1 cellular context compared by ENCODE assay signal in the genomic region with DNA sequence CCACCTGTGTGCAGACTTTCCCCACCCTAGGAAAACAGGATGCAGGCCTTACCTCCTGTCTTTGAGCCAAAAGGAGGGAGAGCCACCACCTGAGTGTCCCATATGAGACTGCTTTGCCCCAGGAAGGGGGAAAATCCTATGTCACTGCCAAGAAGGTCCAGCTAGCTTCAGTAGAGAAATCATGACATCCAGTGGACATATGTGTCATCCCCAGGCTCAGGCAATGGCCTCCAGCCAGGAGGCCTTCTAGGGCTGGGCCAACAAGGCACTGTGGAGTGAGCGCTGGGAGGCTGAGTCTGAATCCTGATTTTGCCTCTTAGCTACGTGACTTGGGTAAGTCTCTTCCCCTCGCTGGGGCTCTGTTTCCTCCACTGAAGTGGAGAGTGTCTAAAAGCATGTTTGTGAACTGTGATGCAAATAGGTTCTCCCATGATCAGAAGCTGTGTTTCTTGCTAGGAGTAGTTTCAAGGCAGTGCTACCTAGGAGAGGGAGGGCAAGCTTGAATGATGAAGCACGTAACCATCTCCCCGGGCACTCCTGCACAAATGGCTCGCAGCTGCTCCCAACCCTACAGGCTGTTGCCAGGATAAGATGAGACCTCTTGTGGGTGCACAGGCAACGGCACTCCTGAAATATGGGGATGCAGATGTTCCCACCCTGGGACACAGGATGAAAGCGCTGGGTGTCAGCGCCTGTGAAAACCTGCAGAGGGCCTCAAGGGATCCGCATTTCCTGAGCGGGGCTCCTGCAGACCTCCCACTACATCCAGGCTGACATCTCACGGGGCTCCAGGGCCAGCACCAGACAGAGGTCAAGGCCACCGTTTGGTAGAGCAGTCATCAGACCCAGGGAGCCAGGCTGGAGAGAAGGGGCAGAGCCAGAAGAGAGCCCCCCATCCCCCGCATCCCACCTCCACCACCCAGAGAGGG.
TF ChIP-seq lines count a peak whose summit lies in the region.

No MANE protein-coding gene starts in this region.

TF ChIP-seq in HCT116, 20 proteins besides CTCF, POLR2A, EP300 and RAD21 (continued from another document):
- TF ChIP-seq, protein P1, sequence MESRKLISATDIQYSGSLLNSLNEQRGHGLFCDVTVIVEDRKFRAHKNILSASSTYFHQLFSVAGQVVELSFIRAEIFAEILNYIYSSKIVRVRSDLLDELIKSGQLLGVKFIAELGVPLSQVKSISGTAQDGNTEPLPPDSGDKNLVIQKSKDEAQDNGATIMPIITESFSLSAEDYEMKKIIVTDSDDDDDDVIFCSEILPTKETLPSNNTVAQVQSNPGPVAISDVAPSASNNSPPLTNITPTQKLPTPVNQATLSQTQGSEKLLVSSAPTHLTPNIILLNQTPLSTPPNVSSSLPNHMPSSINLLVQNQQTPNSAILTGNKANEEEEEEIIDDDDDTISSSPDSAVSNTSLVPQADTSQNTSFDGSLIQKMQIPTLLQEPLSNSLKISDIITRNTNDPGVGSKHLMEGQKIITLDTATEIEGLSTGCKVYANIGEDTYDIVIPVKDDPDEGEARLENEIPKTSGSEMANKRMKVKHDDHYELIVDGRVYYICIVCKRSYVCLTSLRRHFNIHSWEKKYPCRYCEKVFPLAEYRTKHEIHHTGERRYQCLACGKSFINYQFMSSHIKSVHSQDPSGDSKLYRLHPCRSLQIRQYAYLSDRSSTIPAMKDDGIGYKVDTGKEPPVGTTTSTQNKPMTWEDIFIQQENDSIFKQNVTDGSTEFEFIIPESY (IDR thresholded peaks at IDR 0.05; ENCODE audit: extremely low read depth, insufficient replicate concordance, low read length) = no peak
- TF ChIP-seq CEBPB (IDR thresholded peaks at IDR 0.05; ENCODE audit: low read depth) = no peak
- no peak for TF ChIP-seq SRF (IDR thresholded peaks at IDR 0.05; ENCODE audit: low read depth)
- TF ChIP-seq EGR1 (IDR thresholded peaks at IDR 0.05; ENCODE audit: low read depth) = no peak
- TF ChIP-seq SIN3A (IDR thresholded peaks at IDR 0.05; ENCODE audit: low read depth) = no peak
- no peak for TF ChIP-seq TCF7L2 (IDR thresholded peaks at IDR 0.05; ENCODE audit: borderline replicate concordance, extremely low read depth, insufficient read depth, insufficient read length)
- TF ChIP-seq EZH2phosphoT487 (IDR thresholded peaks at IDR 0.05; ENCODE audit: borderline replicate concordance) = no peak
- TF ChIP-seq, protein P2, sequence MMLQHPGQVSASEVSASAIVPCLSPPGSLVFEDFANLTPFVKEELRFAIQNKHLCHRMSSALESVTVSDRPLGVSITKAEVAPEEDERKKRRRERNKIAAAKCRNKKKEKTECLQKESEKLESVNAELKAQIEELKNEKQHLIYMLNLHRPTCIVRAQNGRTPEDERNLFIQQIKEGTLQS (IDR thresholded peaks at IDR 0.05) = no peak
- TF ChIP-seq, protein P3, sequence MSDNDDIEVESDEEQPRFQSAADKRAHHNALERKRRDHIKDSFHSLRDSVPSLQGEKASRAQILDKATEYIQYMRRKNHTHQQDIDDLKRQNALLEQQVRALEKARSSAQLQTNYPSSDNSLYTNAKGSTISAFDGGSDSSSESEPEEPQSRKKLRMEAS (IDR thresholded peaks at IDR 0.05) = no peak
- TF ChIP-seq, protein P4, sequence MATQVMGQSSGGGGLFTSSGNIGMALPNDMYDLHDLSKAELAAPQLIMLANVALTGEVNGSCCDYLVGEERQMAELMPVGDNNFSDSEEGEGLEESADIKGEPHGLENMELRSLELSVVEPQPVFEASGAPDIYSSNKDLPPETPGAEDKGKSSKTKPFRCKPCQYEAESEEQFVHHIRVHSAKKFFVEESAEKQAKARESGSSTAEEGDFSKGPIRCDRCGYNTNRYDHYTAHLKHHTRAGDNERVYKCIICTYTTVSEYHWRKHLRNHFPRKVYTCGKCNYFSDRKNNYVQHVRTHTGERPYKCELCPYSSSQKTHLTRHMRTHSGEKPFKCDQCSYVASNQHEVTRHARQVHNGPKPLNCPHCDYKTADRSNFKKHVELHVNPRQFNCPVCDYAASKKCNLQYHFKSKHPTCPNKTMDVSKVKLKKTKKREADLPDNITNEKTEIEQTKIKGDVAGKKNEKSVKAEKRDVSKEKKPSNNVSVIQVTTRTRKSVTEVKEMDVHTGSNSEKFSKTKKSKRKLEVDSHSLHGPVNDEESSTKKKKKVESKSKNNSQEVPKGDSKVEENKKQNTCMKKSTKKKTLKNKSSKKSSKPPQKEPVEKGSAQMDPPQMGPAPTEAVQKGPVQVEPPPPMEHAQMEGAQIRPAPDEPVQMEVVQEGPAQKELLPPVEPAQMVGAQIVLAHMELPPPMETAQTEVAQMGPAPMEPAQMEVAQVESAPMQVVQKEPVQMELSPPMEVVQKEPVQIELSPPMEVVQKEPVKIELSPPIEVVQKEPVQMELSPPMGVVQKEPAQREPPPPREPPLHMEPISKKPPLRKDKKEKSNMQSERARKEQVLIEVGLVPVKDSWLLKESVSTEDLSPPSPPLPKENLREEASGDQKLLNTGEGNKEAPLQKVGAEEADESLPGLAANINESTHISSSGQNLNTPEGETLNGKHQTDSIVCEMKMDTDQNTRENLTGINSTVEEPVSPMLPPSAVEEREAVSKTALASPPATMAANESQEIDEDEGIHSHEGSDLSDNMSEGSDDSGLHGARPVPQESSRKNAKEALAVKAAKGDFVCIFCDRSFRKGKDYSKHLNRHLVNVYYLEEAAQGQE (IDR thresholded peaks at IDR 0.05; ENCODE audit: low read depth) = no peak
- TF ChIP-seq ZFX (IDR thresholded peaks at IDR 0.05) = no peak
- TF ChIP-seq ELF1 (IDR thresholded peaks at IDR 0.05; ENCODE audit: borderline replicate concordance, low read depth) = no peak
- no peak for TF ChIP-seq EZH2 (IDR thresholded peaks at IDR 0.05)
- TF ChIP-seq YY1 (IDR thresholded peaks at IDR 0.05; ENCODE audit: extremely low read depth, insufficient replicate concordance, low read depth, low read length) = no peak
- no peak for TF ChIP-seq CBX3 (IDR thresholded peaks at IDR 0.05; ENCODE audit: low read depth)
